ENCODE assay signal across 12 cellular contexts in genomic region chr17:78242024-78242742, GRCh38. TPM values are rescaled to one million over a fixed set of nuclear protein-coding genes. Genes with fewer than 3 reads are reported as not detected.
DNase-seq lines count a peak whose midpoint lies in the region; ATAC-seq and TF ChIP-seq lines count a peak whose summit lies in the region.
"Had no signal": no experiment of that assay in that cellular context is flagged by ENCODE, and none has a peak within 500 bp of the region (broad histone marks: within the 10 kb centered on the region; RNA-seq: fewer than 3 reads in every experiment).

No MANE protein-coding gene starts in this region.

- H3K36me3 Mint-ChIP-seq in natural killer cell, result no peaks in the 10 kb centered on the region

- H3K27me3 Mint-ChIP-seq in natural killer cell (ENCODE audit: low read depth in 2 of 2), result no peaks in the 10 kb centered on the region

- H2AFZ ChIP-seq in SU-DHL-6 (ENCODE audit: low read depth, low read length, severe bottlenecking), result no peak overlapping the region

- ATAC-seq in HG03571 (IDR thresholded peaks at IDR 0.05; ENCODE audit: unreplicated experiment) (peak; percentile 54), natural killer cell (peak; percentile 12 to 93 (median 73)), HG02588 (IDR thresholded peaks at IDR 0.05; ENCODE audit: unreplicated experiment) (no peak)

- TF ChIP-seq CTCF in GM10266 (IDR thresholded peaks at IDR 0.05; ENCODE audit: control insufficient read depth, insufficient read depth, low read depth, missing control alignments), result no peak
- TF ChIP-seq CTCF in SU-DHL-6 (IDR thresholded peaks at IDR 0.05; ENCODE audit: insufficient read depth, low read length, poor library complexity, severe bottlenecking), result no peak
- TF ChIP-seq CTCF in natural killer cell (IDR thresholded peaks at IDR 0.05), result no peak

- peak overlapping the region; percentile 96 for H3K27ac ChIP-seq in SU-DHL-6 (ENCODE audit: low read depth, low read length)
- H3K27ac ChIP-seq: psoas muscle had no signal

- peak overlapping the region; percentile 49 for H3K9ac ChIP-seq in SU-DHL-6 (ENCODE audit: low read length)

- H3K4me3 Mint-ChIP-seq in natural killer cell, result no peak overlapping the region
- H3K4me3 Mint-ChIP-seq: T-helper 2 cell treated with Interferon-gamma antibody and Interleukin-4, amounts not matched to agents 5 μg/mL and 100 μg/mL, for 36 hours had no signal

- intact Hi-C loops in natural killer cell (cut with micrococcal nuclease), result no loop called here

- DNase-seq in GM10266 (ENCODE audit: extremely low spot score) (peak; percentile 53), natural killer cell (no peak), DMS114 treated with DMSO at 0.1 percent for 48 hours (lab: John Stamatoyannopoulos, UW; ENCODE audit: unreplicated experiment) (no peak), ACHN (no peak), DMS153 treated with DMSO at 0.1 percent for 48 hours (lab: John Stamatoyannopoulos, UW; ENCODE audit: unreplicated experiment) (no peak)
- DNase-seq: activated gamma-delta T cell, kidney, psoas muscle had no signal

- no peaks in the 10 kb centered on the region for H4K20me1 ChIP-seq in SU-DHL-6 (ENCODE audit: low read depth, low read length)

- H3K27me3 ChIP-seq in SU-DHL-6 (ENCODE audit: low read length), result no peaks in the 10 kb centered on the region

- H3K79me2 ChIP-seq in SU-DHL-6 (ENCODE audit: insufficient read depth, low read length), result no peaks in the 10 kb centered on the region

- H3K9me3 Mint-ChIP-seq in natural killer cell, result no peaks in the 10 kb centered on the region
- H3K9me3 Mint-ChIP-seq: T-helper 2 cell treated with Interferon-gamma antibody and Interleukin-4, amounts not matched to agents 5 μg/mL and 100 μg/mL, for 36 hours had no signal

- peaks cover 31% of the 10 kb centered on the region for H3F3A ChIP-seq in SU-DHL-6 (ENCODE audit: insufficient read depth)

- H3K4me2 ChIP-seq in SU-DHL-6 (ENCODE audit: low read depth, low read length, poor library complexity, severe bottlenecking), result peak overlapping the region; percentile 48

- no peaks in the 10 kb centered on the region for H3K9me3 ChIP-seq in SU-DHL-6 (ENCODE audit: insufficient read depth, low read length)
- H3K9me3 ChIP-seq: psoas muscle had no signal

- in situ Hi-C loops in ACHN (cut with HindIII; ENCODE audit: low pct_ligation_motif_present, low pct_unique_long_range_greater_than_20kb, low sequenced_read_pairs), result no loop called here

- H3K36me3 ChIP-seq in SU-DHL-6 (ENCODE audit: low read length), result no peaks in the 10 kb centered on the region

- H3K4me1 Mint-ChIP-seq in natural killer cell, result peaks cover 0 to 9% of the 10 kb centered on the region in 2 donors

- peak overlapping the region in 1 of 2 donors; percentile 48 for H3K27ac Mint-ChIP-seq in natural killer cell
- H3K27ac Mint-ChIP-seq: T-helper 2 cell treated with Interferon-gamma antibody and Interleukin-4, amounts not matched to agents 5 μg/mL and 100 μg/mL, for 36 hours had no signal

- no peaks in the 10 kb centered on the region for H3K9me2 ChIP-seq in SU-DHL-6 (replicated peaks; ENCODE audit: insufficient read depth, low read length)

- H3K4me3 ChIP-seq in SU-DHL-6 (ENCODE audit: insufficient read depth, low read length, poor library complexity, severe bottlenecking), result peak overlapping the region; percentile 5
- H3K4me3 ChIP-seq: psoas muscle had no signal

RNA-seq across cellular contexts. Expression of gene TMEM235, which starts 10.8 kb away (rescaled TPM):
- total RNA-seq in natural killer cell, result not detected
- total RNA-seq: kidney, psoas muscle had no signal

RNA-seq across cellular contexts. Expression of gene BIRC5, which starts 28.1 kb away (rescaled TPM):
- 1 to 10 TPM in 2 of 3 donors, under 1 TPM in 1; 0.73 to 1.9 (median 1.2) TPM for total RNA-seq in natural killer cell

RNA-seq across cellular contexts. Expression of gene AFMID, which starts 55.0 kb away (rescaled TPM):
- total RNA-seq in natural killer cell, result 1 to 10 TPM; 2.2 to 4.1 (median 2.3) TPM

RNA-seq across cellular contexts. Expression of gene TK1, which starts 55.3 kb away (rescaled TPM):
- 1 to 10 TPM; 2.1 to 5.1 (median 3.9) TPM for total RNA-seq in natural killer cell
